In the genomic region with DNA sequence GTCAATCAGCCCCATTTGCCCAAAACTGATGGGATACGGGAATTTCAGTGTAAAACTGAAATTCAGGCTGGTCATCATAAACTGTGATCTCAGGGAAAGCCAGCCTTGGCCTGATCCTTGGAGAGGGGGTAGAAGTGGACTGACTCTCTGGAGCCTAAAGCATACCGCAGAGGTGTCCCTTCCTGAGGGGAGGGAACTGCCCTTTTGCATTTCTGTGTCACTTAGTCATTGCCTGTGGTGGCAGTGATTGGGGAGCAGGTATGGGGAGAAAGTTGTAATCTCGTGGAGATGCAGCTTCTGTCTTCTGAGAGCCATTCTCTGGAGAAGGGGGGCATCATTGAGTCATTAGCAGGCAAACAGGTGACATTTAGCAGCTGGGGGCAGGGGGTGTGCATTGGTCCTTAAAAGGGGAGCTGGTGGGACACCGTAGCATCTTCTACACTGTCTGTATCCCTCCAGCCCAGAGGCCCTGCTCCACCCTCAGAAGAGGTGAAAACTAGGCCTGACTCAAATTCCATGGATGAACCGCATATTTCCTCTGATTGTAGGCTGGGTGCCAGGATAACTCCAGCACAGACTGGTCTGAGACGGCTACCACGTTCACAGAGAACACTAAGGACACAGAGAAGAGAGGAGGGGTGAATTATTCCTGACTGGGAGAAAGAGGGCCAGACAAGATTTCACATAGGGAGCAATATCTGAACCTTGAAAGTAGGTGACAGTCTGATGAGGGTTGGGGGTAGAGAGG, we compare ENCODE assay signal across 14 cellular contexts.
DNase-seq lines count a peak whose midpoint lies in the region; TF ChIP-seq lines count a peak whose summit lies in the region.
"Had no signal": no experiment of that assay in that cellular context is flagged by ENCODE, and none has a peak within 500 bp of the region (broad histone marks: within the 10 kb centered on the region; RNA-seq: fewer than 3 reads in every experiment).

No MANE protein-coding gene starts in this region.

- H3K4me3 ChIP-seq in HFF-Myc (replicated peaks; ENCODE audit: low read depth, low read length) (no peak overlapping the region), thyroid gland (replicated peaks in 1 of 3) (no peak overlapping the region)
- H3K4me3 ChIP-seq: PC-9, SK-N-MC had no signal

- H3K9me3 ChIP-seq in thyroid gland: no peaks in the 10 kb centered on the region

- WGBS in thyroid gland, 2 donors: 46 to 50% methylated on average over 7 of the region's 7 CpGs

- DNase-seq in HFF-Myc (ENCODE audit: extremely low read depth, low read depth): peak; percentile 59
- DNase-seq in amniotic stem cell (lab: John Stamatoyannopoulos, UW): peak; percentile 19
- DNase-seq in glomerular visceral epithelial cell (ENCODE audit: extremely low spot score): peak; percentile 51
- peak; percentile 26 to 61 for DNase-seq in thyroid gland
- no peak for DNase-seq in T-helper 2 cell treated with Interferon-gamma antibody and Interleukin-4, amounts not matched to agents 5 μg/mL and 100 μg/mL, for 36 hours (ENCODE audit: low spot score)
- DNase-seq in activated T-cell treated with anti-CD3 and anti-CD28 coated beads for 4 hours: no peak
- DNase-seq in activated CD4-positive, alpha-beta T cell treated with anti-CD3 and anti-CD28 coated beads, Interleukin-2, amount 50 U/mL, for 48 hours: no peak
- DNase-seq: amygdala, natural killer cell, NCI-H2029, NCI-H526 treated with DMSO at 0.1 percent for 48 hours, PC-9 had no signal

- no peak overlapping the region for H3K27ac ChIP-seq in thyroid gland
- H3K27ac ChIP-seq: PC-9, SK-N-MC had no signal

- H3K4me1 ChIP-seq in thyroid gland: no peaks in the 10 kb centered on the region

- peaks cover 13% of the 10 kb centered on the region for H3K27me3 Mint-ChIP-seq in T-helper 2 cell treated with Interferon-gamma antibody and Interleukin-4, amounts not matched to agents 5 μg/mL and 100 μg/mL, for 36 hours (ENCODE audit: low read depth)

- no peak for TF ChIP-seq POLR2A in thyroid gland (IDR thresholded peaks at IDR 0.05)

- peaks cover 34% of the 10 kb centered on the region for H3K4me1 Mint-ChIP-seq in T-helper 2 cell treated with Interferon-gamma antibody and Interleukin-4, amounts not matched to agents 5 μg/mL and 100 μg/mL, for 36 hours (ENCODE audit: low read depth)

- no peak overlapping the region for H3K4me3 Mint-ChIP-seq in T-helper 2 cell treated with Interferon-gamma antibody and Interleukin-4, amounts not matched to agents 5 μg/mL and 100 μg/mL, for 36 hours
- H3K4me3 Mint-ChIP-seq: CD14-positive monocyte, natural killer cell had no signal

- TF ChIP-seq CTCF in HFF-Myc (IDR thresholded peaks at IDR 0.05; ENCODE audit: low read depth, low read length, missing control alignments): no peak
- TF ChIP-seq CTCF in thyroid gland (IDR thresholded peaks at IDR 0.05): no peak

- H3K9me3 Mint-ChIP-seq in T-helper 2 cell treated with Interferon-gamma antibody and Interleukin-4, amounts not matched to agents 5 μg/mL and 100 μg/mL, for 36 hours: no peaks in the 10 kb centered on the region
- H3K9me3 Mint-ChIP-seq: natural killer cell had no signal

- no peaks in the 10 kb centered on the region for H3K36me3 Mint-ChIP-seq in T-helper 2 cell treated with Interferon-gamma antibody and Interleukin-4, amounts not matched to agents 5 μg/mL and 100 μg/mL, for 36 hours (ENCODE audit: low read depth)
- H3K36me3 Mint-ChIP-seq: CD14-positive monocyte, natural killer cell had no signal

- intact Hi-C loops in thyroid gland (cut with DNase I): no loop called here

- H3K36me3 ChIP-seq in thyroid gland: no peaks in the 10 kb centered on the region

- peaks cover 1% of the 10 kb centered on the region for H3K27me3 ChIP-seq in thyroid gland

- no peak overlapping the region for H3K27ac Mint-ChIP-seq in T-helper 2 cell treated with Interferon-gamma antibody and Interleukin-4, amounts not matched to agents 5 μg/mL and 100 μg/mL, for 36 hours
- H3K27ac Mint-ChIP-seq: CD14-positive monocyte, natural killer cell had no signal

Comparison
In these comparisons a context has a peak if more than half of its experiments do, and no peak if none do; other contexts are left out.
1. DNase-seq: peak in HFF-Myc (single experiment), amniotic stem cell (single experiment), glomerular visceral epithelial cell (single experiment) and thyroid gland (2 of 2); none in T-helper 2 cell treated with Interferon-gamma antibody and Interleukin-4, amounts not matched to agents 5 μg/mL and 100 μg/mL, for 36 hours (single experiment), activated T-cell treated with anti-CD3 and anti-CD28 coated beads for 4 hours (single experiment) and activated CD4-positive, alpha-beta T cell treated with anti-CD3 and anti-CD28 coated beads, Interleukin-2, amount 50 U/mL, for 48 hours (0 of 2).